In the genomic region with DNA sequence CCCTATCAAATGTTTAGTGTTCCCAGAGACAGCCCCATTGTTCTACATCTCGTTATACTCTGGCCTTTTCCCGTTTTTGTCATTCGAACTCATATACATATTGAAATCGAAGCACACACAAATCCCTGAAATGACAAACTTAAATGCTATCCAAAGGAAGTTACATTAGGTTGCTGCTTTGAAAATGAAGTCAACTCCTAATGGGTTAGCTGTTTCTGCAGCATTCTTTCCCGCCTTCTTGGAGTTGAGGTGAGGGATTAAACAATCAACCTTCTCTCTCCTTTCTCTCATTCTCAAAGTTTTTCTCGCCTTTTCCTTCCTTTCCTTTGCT, we compare ENCODE assay signal across 8 cellular contexts. TPM values are rescaled to one million over a fixed set of nuclear protein-coding genes. Genes with fewer than 3 reads are reported as not detected.
DNase-seq lines count a peak whose midpoint lies in the region; TF ChIP-seq lines count a peak whose summit lies in the region.

No MANE protein-coding gene starts in this region.

- H2AFZ ChIP-seq in OCI-LY3 (ENCODE audit: low read depth, low read length) = peak overlapping the region; percentile 96
- H2AFZ ChIP-seq in trophoblast cell (ENCODE audit: insufficient read depth, low read length, poor library complexity) = no peak overlapping the region

- peak overlapping the region; percentile 98 for H3K27ac Mint-ChIP-seq in endodermal cell

- H4K91ac ChIP-seq in trophoblast cell (ENCODE audit: low read depth, low read length) = no peak overlapping the region

- H3K4me2 ChIP-seq in OCI-LY3 (ENCODE audit: low read length) = peak overlapping the region; percentile 78
- peak overlapping the region; percentile 59 for H3K4me2 ChIP-seq in trophoblast cell (ENCODE audit: low read length)

- H3K23ac ChIP-seq in trophoblast cell (ENCODE audit: low read length) = no peak overlapping the region

- 0 to 5% methylated on average over 2 to 6 of the region's 6 CpGs for WGBS in endodermal cell (ENCODE audit: insufficient coverage in 1 of 2, insufficient read length in 1 of 2), 2 experiments
- WGBS in trophoblast cell (ENCODE audit: extremely low coverage, insufficient coverage, insufficient read length) = no CpG with 5 or more reads among the region's 6 CpGs

- H3K9me3 Mint-ChIP-seq in endodermal cell = no peaks in the 10 kb centered on the region

- H3K18ac ChIP-seq in trophoblast cell (ENCODE audit: low read length) = no peak overlapping the region

- H4K20me1 ChIP-seq in OCI-LY3 (ENCODE audit: insufficient read depth, low read length) = no peaks in the 10 kb centered on the region

- H3K4me3 ChIP-seq in GM08714 (ENCODE audit: low read length) (peak overlapping the region; percentile 64), OCI-LY3 (ENCODE audit: low read length) (peak overlapping the region; percentile 100), endodermal cell (ENCODE audit: low read length) (peak overlapping the region; percentile 89), trophoblast cell (ENCODE audit: low read depth, low read length) (no peak overlapping the region)

- H3K4me1 Mint-ChIP-seq in endodermal cell = peaks cover 41% of the 10 kb centered on the region

- H3K27me3 Mint-ChIP-seq in endodermal cell (ENCODE audit: insufficient read depth) = no peaks in the 10 kb centered on the region

- H4K8ac ChIP-seq in trophoblast cell (ENCODE audit: low read depth, low read length) = peak overlapping the region; percentile 80

- no peak overlapping the region for H2BK12ac ChIP-seq in trophoblast cell (ENCODE audit: low read length)

- no peak overlapping the region for H3K4ac ChIP-seq in trophoblast cell (ENCODE audit: low read depth, low read length)

- no peak overlapping the region for H4K12ac ChIP-seq in trophoblast cell (ENCODE audit: low read depth, low read length)

- no peak overlapping the region for H3K4me3 Mint-ChIP-seq in endodermal cell

- TF ChIP-seq CTCF in OCI-LY3 (IDR thresholded peaks at IDR 0.05; ENCODE audit: low read depth, low read length) (no peak), endodermal cell (conservative IDR thresholded peaks at IDR 0.05) (no peak)

- peak overlapping the region; percentile 81 for H2BK5ac ChIP-seq in trophoblast cell (ENCODE audit: low read depth, low read length, poor library complexity)

- H3K79me1 ChIP-seq in trophoblast cell (ENCODE audit: low read length) = peaks cover 10% of the 10 kb centered on the region

- H3K36me3 ChIP-seq in OCI-LY3 (replicated peaks; ENCODE audit: low read depth, low read length) = no peaks in the 10 kb centered on the region
- H3K36me3 ChIP-seq in endodermal cell (ENCODE audit: control insufficient read depth, insufficient read depth, low read length) = peaks cover 5% of the 10 kb centered on the region
- H3K36me3 ChIP-seq in trophoblast cell (ENCODE audit: control insufficient read depth in 1 of 2, insufficient read depth in 2 of 2, low read length in 2 of 2) = peaks cover 0 to under 1% of the 10 kb centered on the region in 2 experiments

- no peak overlapping the region for H3K14ac ChIP-seq in trophoblast cell (ENCODE audit: low read length)

- H3K4me1 ChIP-seq in OCI-LY3 (ENCODE audit: low read length) (peaks cover 14% of the 10 kb centered on the region), endodermal cell (ENCODE audit: control insufficient read depth, insufficient read depth, low read length) (peaks cover 11% of the 10 kb centered on the region), trophoblast cell (ENCODE audit: control insufficient read depth in 1 of 2, insufficient read depth in 2 of 2, low read length in 2 of 2) (peaks cover 3% of the 10 kb centered on the region in 2 experiments)

- 0 out of 2 replicates have a peak, but pooled peaks cover 4% of the 10 kb centered on the region for H3K27me3 ChIP-seq in OCI-LY3 (ENCODE audit: low read depth, low read length)
- H3K27me3 ChIP-seq in endodermal cell (ENCODE audit: control insufficient read depth, insufficient read depth, low read length, poor library complexity, severe bottlenecking) = no peaks in the 10 kb centered on the region
- no peaks in the 10 kb centered on the region for H3K27me3 ChIP-seq in trophoblast cell (ENCODE audit: insufficient read depth, low read length)

- H2BK120ac ChIP-seq in trophoblast cell (ENCODE audit: insufficient read depth, low read length, poor library complexity) = no peak overlapping the region

- H2AK5ac ChIP-seq in trophoblast cell (ENCODE audit: low read length) = no peak overlapping the region

- no peak overlapping the region for H3K27ac ChIP-seq in OCI-LY3 (ENCODE audit: low read length)
- peak overlapping the region; percentile 97 for H3K27ac ChIP-seq in endodermal cell (ENCODE audit: low read depth, low read length)
- H3K27ac ChIP-seq in trophoblast cell (ENCODE audit: low read depth, low read length) = peak overlapping the region; percentile 93

- H3K36me3 Mint-ChIP-seq in endodermal cell (ENCODE audit: low read depth) = peaks cover 4% of the 10 kb centered on the region

- H3K79me2 ChIP-seq in OCI-LY3 (ENCODE audit: low read length) (no peaks in the 10 kb centered on the region), trophoblast cell (ENCODE audit: control insufficient read depth, insufficient read depth, low read length, poor library complexity) (peaks cover 7% of the 10 kb centered on the region)

- H3K9me3 ChIP-seq in OCI-LY3 (ENCODE audit: insufficient read depth, low read length) = no peaks in the 10 kb centered on the region
- H3K9me3 ChIP-seq in endodermal cell (ENCODE audit: control insufficient read depth, low read length) = no peaks in the 10 kb centered on the region
- H3K9me3 ChIP-seq in trophoblast cell (ENCODE audit: insufficient read depth, low read depth, low read length) = no peaks in the 10 kb centered on the region

- DNase-seq in endodermal cell (no peak), trophoblast cell (peak in 1 of 2 donors; percentile 45), retina (no peak), SHP77 treated with DMSO at 0.1 percent for 48 hours (lab: John Stamatoyannopoulos, UW) (no peak), NCI-H146 (lab: John Stamatoyannopoulos, UW) (no peak)
- DNase-seq in activated CD4-positive, CD25-positive, alpha-beta regulatory T cell (lab: John Stamatoyannopoulos, UW) = no peak

- peak overlapping the region; percentile 62 for H3K9ac ChIP-seq in OCI-LY3 (ENCODE audit: low read length)
- peak overlapping the region; percentile 68 for H3K9ac ChIP-seq in endodermal cell (ENCODE audit: extremely low read depth, low read length, poor library complexity, severe bottlenecking)
- no peak overlapping the region for H3K9ac ChIP-seq in trophoblast cell (ENCODE audit: low read length)

RNA-seq across cellular contexts. Expression of gene PHC1, which starts 0.6 kb away (rescaled TPM):
- total RNA-seq in endodermal cell = 100 to 1,000 TPM; 100 to 538 TPM
- 128 TPM for polyA plus RNA-seq in endodermal cell (2013, experiment 1 of 2)
- 90.0 TPM for polyA plus RNA-seq in endodermal cell (2013, experiment 2 of 2)
- polyA plus RNA-seq in trophoblast cell (2013) = 79.9 and 84.1 TPM in 2 replicates

RNA-seq across cellular contexts. Expression of gene M6PR, which starts 35.8 kb away (rescaled TPM):
- total RNA-seq in endodermal cell = 100 to 1,000 TPM; 116 to 255 TPM
- polyA plus RNA-seq in endodermal cell (2013, experiment 1 of 2) = 90.8 TPM
- 86.5 TPM for polyA plus RNA-seq in endodermal cell (2013, experiment 2 of 2)
- 98.8 and 99.1 TPM in 2 replicates for polyA plus RNA-seq in trophoblast cell (2013)
